Comparison of ENCODE assay signal across 15 cellular contexts in genomic region chr10:98373691-98374090, GRCh38. TPM values are rescaled to one million over a fixed set of nuclear protein-coding genes. Genes with fewer than 3 reads are reported as not detected.
DNase-seq lines count a peak whose midpoint lies in the region; ATAC-seq and TF ChIP-seq lines count a peak whose summit lies in the region.
"Had no signal": no experiment of that assay in that cellular context is flagged by ENCODE, and none has a peak within 500 bp of the region (broad histone marks: within the 10 kb centered on the region; RNA-seq: fewer than 3 reads in every experiment).

No MANE protein-coding gene starts in this region.

- DNase-seq in left ventricle myocardium superior (no peak), left cardiac atrium (no peak), amniotic epithelial cell (ENCODE audit: low read depth) (peak; percentile 36), mesothelial cell of epicardium (ENCODE audit: low spot score in 2 of 2, unreplicated experiment in 2 of 2) (no peak), CD1c-positive myeloid dendritic cell (ENCODE audit: extremely low spot score) (no peak)
- DNase-seq in activated naive CD8-positive, alpha-beta T cell treated with anti-CD3 and anti-CD28 coated beads for 36 hours: no peak
- DNase-seq: CD4-positive, CD25-positive, alpha-beta regulatory T cell; NCI-H1105; NCI-H1694; NCI-H2107; NCI-H524; Peyer's patch; SHP77 had no signal

- H3K4me1 Mint-ChIP-seq in mesothelial cell of epicardium: peaks cover 46% of the 10 kb centered on the region
- no peaks in the 10 kb centered on the region for H3K4me1 Mint-ChIP-seq in activated naive CD8-positive, alpha-beta T cell treated with anti-CD3 and anti-CD28 coated beads for 36 hours
- H3K4me1 Mint-ChIP-seq: CD4-positive, CD25-positive, alpha-beta regulatory T cell; IgD-negative memory B cell had no signal

- peaks cover 4% of the 10 kb centered on the region for H3K9me3 Mint-ChIP-seq in mesothelial cell of epicardium
- H3K9me3 Mint-ChIP-seq in activated naive CD8-positive, alpha-beta T cell treated with anti-CD3 and anti-CD28 coated beads for 36 hours: peaks cover 5% of the 10 kb centered on the region

- H3K4me3 Mint-ChIP-seq in mesothelial cell of epicardium: no peak overlapping the region
- H3K4me3 Mint-ChIP-seq in activated naive CD8-positive, alpha-beta T cell treated with anti-CD3 and anti-CD28 coated beads for 36 hours: no peak overlapping the region
- H3K4me3 Mint-ChIP-seq: CD4-positive, CD25-positive, alpha-beta regulatory T cell; IgD-negative memory B cell had no signal

- ATAC-seq in left ventricle myocardium superior (peak; percentile 69), left cardiac atrium (no peak), GM19324 (IDR thresholded peaks at IDR 0.05; ENCODE audit: low FRiP score, unreplicated experiment) (no peak)

- H3K27ac Mint-ChIP-seq in mesothelial cell of epicardium: peak overlapping the region; percentile 86
- no peak overlapping the region for H3K27ac Mint-ChIP-seq in activated naive CD8-positive, alpha-beta T cell treated with anti-CD3 and anti-CD28 coated beads for 36 hours
- H3K27ac Mint-ChIP-seq: CD4-positive, CD25-positive, alpha-beta regulatory T cell; IgD-negative memory B cell had no signal

- H3K27me3 Mint-ChIP-seq in mesothelial cell of epicardium (ENCODE audit: low read depth): no peaks in the 10 kb centered on the region
- peaks cover 4% of the 10 kb centered on the region for H3K27me3 Mint-ChIP-seq in activated naive CD8-positive, alpha-beta T cell treated with anti-CD3 and anti-CD28 coated beads for 36 hours

- no peak for TF ChIP-seq CTCF in mesothelial cell of epicardium (IDR thresholded peaks at IDR 0.05; ENCODE audit: unreplicated experiment)

- intact Hi-C loops in left ventricle myocardium superior (cut with micrococcal nuclease) (no loop called here), left cardiac atrium (cut with DNase I) (no loop called here)

- peaks cover 2% of the 10 kb centered on the region for H3K36me3 Mint-ChIP-seq in mesothelial cell of epicardium
- peaks cover 2% of the 10 kb centered on the region for H3K36me3 Mint-ChIP-seq in activated naive CD8-positive, alpha-beta T cell treated with anti-CD3 and anti-CD28 coated beads for 36 hours
- H3K36me3 Mint-ChIP-seq: IgD-negative memory B cell had no signal

RNA-seq across cellular contexts. Expression of gene PYROXD2, which starts 41.3 kb away (rescaled TPM):
- 11.6 TPM for total RNA-seq in left ventricle myocardium superior
- total RNA-seq in left cardiac atrium: 1 to 10 TPM; 6.1 to 6.6 TPM
- 31.1 to 34.4 TPM (median 31.9 TPM) in 3 replicates for total RNA-seq in mesothelial cell of epicardium
- 1 to 10 TPM; 2.8 to 3.9 TPM for total RNA-seq in activated naive CD8-positive, alpha-beta T cell treated with anti-CD3 and anti-CD28 coated beads for 36 hours
